Comparison of ENCODE assay signal across 9 cellular contexts in the genomic region with DNA sequence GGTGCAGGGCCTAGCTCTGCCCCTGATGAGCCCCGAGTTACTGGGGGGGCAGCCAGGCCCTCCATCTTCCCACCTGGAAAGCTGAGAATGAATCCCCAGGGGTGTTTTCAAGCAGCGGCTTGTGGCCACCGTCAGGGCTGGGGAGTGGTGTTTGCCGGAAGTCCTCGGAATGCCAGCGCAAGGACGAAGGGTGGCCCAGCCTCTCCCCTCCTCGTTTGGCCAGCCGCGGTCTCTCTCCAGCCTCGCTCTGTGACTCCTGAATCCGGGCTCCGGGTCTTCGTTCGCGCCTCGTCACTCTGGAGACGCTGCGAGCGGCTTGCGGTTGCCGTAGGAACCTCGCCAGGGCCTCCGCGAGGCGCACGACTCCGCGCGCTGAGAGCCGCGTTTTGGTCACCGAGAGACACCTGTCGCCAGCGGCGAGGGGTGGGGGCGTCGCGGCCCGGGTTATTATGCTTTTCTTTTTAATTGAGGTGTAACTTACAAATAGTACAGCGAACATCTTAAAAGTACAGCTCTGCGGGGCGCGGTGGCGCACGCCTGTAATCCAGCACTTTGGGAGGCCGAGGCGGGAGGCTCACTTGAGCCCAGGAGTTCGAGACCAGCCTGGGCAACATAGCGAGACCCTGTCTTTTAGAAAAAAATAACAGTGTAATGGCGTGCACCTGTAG. TPM values are rescaled to one million over a fixed set of nuclear protein-coding genes. Genes with fewer than 3 reads are reported as not detected.
DNase-seq lines count a peak whose midpoint lies in the region; ATAC-seq and TF ChIP-seq lines count a peak whose summit lies in the region.
"Had no signal": no experiment of that assay in that cellular context is flagged by ENCODE, and none has a peak within 500 bp of the region (broad histone marks: within the 10 kb centered on the region; RNA-seq: fewer than 3 reads in every experiment).

No MANE protein-coding gene starts in this region.

- ATAC-seq in HG03469 (IDR thresholded peaks at IDR 0.05; ENCODE audit: unreplicated experiment), result no peak

- TF ChIP-seq CTCF in epithelial cell of proximal tubule (conservative IDR thresholded peaks at IDR 0.05; ENCODE audit: low read depth, low read length), result no peak

- peak overlapping the region; percentile 22 for H3K4me3 ChIP-seq in epithelial cell of proximal tubule (ENCODE audit: low read depth, low read length)
- H3K4me3 ChIP-seq: skin epidermis had no signal

- DNase-seq in AG20443 (ENCODE audit: low spot score) (peak; percentile 88), HT-29 (ENCODE audit: low spot score) (peak; percentile 69), NCI-H774 (lab: John Stamatoyannopoulos, UW) (peak; percentile 32), epithelial cell of proximal tubule (ENCODE audit: low read depth) (no peak), midbrain (lab: John Stamatoyannopoulos, UW) (peak; percentile 79)
- peak; percentile 12 for DNase-seq in activated CD8-positive, alpha-beta memory T cell treated with anti-CD3 and anti-CD28 coated beads, Interleukin-2, amount 50 U/mL, for 24 hours (ENCODE audit: extremely low read depth)
- DNase-seq in stimulated activated CD8-positive, alpha-beta memory T cell treated with anti-CD3 and anti-CD28 coated beads, Interleukin-4, amount 100 ng/mL, for 48 hours, result peak; percentile 79

RNA-seq across cellular contexts. Expression of a gene that starts 6.3 kb away (rescaled TPM):
- total RNA-seq in HT-29 (2014; rRNA removed; shearing (Covaris generic)), result 20.0 and 31.4 TPM in 2 replicates
- total RNA-seq in epithelial cell of proximal tubule, result 23.4 and 27.1 TPM in 2 replicates

RNA-seq across cellular contexts. Expression of a gene that starts 6.5 kb away (rescaled TPM):
- 0.08 TPM in 1 of 2 replicates, not detected in the other for total RNA-seq in HT-29 (2014; rRNA removed; shearing (Covaris generic))
- 0.07 TPM in 1 of 2 replicates, not detected in the other for total RNA-seq in epithelial cell of proximal tubule

RNA-seq across cellular contexts. Expression of a gene that starts 44.6 kb away (rescaled TPM):
- 630 and 723 TPM in 2 replicates for total RNA-seq in HT-29 (2014; rRNA removed; shearing (Covaris generic))
- 186 and 275 TPM in 2 replicates for total RNA-seq in epithelial cell of proximal tubule
